In the genomic region with DNA sequence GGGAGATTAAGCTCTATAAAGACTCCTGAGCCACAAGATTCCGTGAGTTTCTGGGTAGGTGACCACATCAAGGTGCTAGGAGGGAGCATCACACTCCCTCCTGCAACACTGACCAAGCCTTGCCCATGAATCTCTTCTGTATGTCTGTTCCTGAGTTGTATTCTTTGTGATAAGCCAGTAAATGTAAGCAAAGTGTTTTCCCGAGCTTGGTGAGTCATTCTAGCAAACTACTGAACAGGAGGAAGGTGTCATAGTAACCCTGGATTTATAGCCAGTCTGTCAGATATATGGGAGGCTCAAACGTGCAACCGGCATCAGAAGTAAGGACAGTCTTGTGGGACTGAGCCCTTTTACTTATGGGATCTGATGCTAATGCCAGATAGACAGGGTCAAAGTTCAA, we compare ENCODE assay signal across 1 cellular context.
TF ChIP-seq lines count a peak whose summit lies in the region.

No MANE protein-coding gene starts in this region.

TF ChIP-seq in H1, 55 proteins besides CTCF, POLR2A, EP300 and RAD21:
- TF ChIP-seq CBX5 (IDR thresholded peaks at IDR 0.05; ENCODE audit: low read depth, low read length): no peak
- TF ChIP-seq RFX5 (IDR thresholded peaks at IDR 0.05; ENCODE audit: borderline replicate concordance, low read depth, low read length): no peak
- TF ChIP-seq TCF12 (IDR thresholded peaks at IDR 0.05; ENCODE audit: low read depth, low read length): no peak
- TF ChIP-seq SAP30 (IDR thresholded peaks at IDR 0.05; ENCODE audit: insufficient read depth, insufficient replicate concordance, low read length): no peak
- no peak for TF ChIP-seq POU5F1 (IDR thresholded peaks at IDR 0.05; ENCODE audit: low read depth, low read length)
- no peak for TF ChIP-seq BRCA1 (IDR thresholded peaks at IDR 0.05; ENCODE audit: low read depth, low read length)
- no peak for TF ChIP-seq CBX8 (IDR thresholded peaks at IDR 0.05; ENCODE audit: borderline replicate concordance, low read depth, low read length)
